19 cellular contexts compared by ENCODE assay signal in the genomic region with DNA sequence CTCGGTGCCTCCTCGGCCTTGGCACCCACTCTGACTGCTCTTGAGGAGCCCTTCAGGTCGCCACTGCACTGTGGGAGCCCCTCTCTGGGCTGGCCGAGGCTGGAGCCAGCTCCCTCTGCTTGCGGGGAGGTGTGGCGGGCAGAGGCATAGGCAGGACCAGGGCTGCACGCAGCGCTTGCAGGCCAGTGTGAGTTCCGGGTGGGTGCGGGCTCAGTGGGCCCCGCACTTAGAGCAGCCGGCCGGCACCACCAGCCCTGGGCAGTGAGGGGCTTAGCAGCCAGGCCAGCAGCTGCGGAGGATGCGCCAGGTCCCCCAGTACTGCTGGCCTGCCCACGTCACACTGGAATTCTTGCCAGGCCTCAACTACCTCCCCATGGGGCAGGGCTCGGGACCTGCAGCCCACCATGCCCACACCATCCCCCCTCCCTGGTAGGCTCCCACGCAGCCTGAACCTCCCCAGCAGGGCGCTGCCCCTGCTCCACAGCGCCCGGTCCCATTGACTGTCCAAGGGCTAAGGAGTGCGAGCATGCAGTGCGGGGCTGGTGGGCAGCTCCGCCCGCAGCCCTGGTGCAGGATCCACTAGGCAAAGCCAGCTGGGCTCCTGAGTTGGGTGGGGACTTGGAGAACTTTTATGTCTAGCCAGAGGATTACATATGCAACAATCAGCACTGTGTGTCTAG.
DNase-seq lines count a peak whose midpoint lies in the region; ATAC-seq lines count a peak whose summit lies in the region.
"Had no signal": no experiment of that assay in that cellular context is flagged by ENCODE, and none has a peak within 500 bp of the region (broad histone marks: within the 10 kb centered on the region; RNA-seq: fewer than 3 reads in every experiment).

No MANE protein-coding gene starts in this region.

- H3K9me3 ChIP-seq in trophoblast cell (ENCODE audit: insufficient read depth, low read depth, low read length): peaks cover 12% of the 10 kb centered on the region
- H3K9me3 ChIP-seq: A549 had no signal

- H2BK5ac ChIP-seq in trophoblast cell (ENCODE audit: low read depth, low read length, poor library complexity): no peak overlapping the region

- H3K27ac ChIP-seq in trophoblast cell (ENCODE audit: low read depth, low read length): no peak overlapping the region
- H3K27ac ChIP-seq: A549, C4-2B had no signal

- H3K36me3 Mint-ChIP-seq in stimulated activated memory B cell treated with anti-CD40 and anti-IgM and Interleukin-4, amounts not matched to agents 10 μg/mL and 1 μg/mL and 100 μg/mL, for 72 hours: no peaks in the 10 kb centered on the region

- ATAC-seq in stimulated activated memory B cell treated with anti-CD40 and anti-IgM and Interleukin-4, amounts not matched to agents 10 μg/mL and 1 μg/mL and 100 μg/mL, for 72 hours: peak; percentile 64
- ATAC-seq: A549, HepG2 had no signal

- no peak overlapping the region for H3K9ac ChIP-seq in trophoblast cell (ENCODE audit: low read length)

- H4K91ac ChIP-seq in trophoblast cell (ENCODE audit: low read depth, low read length): no peak overlapping the region

- no peak overlapping the region for H2BK12ac ChIP-seq in trophoblast cell (ENCODE audit: low read length)

- H3K18ac ChIP-seq in trophoblast cell (ENCODE audit: low read length): no peak overlapping the region

- no peak overlapping the region for H3K4me3 ChIP-seq in H7 (ENCODE audit: insufficient read depth, low read depth, low read length)
- H3K4me3 ChIP-seq in trophoblast cell (ENCODE audit: low read depth, low read length): peak overlapping the region; percentile 53
- H3K4me3 ChIP-seq: A549 had no signal

- no peak overlapping the region for H2AK5ac ChIP-seq in trophoblast cell (ENCODE audit: low read length)

- H3K79me1 ChIP-seq in trophoblast cell (ENCODE audit: low read length): no peaks in the 10 kb centered on the region

- no peaks in the 10 kb centered on the region for H3K4me1 ChIP-seq in trophoblast cell (ENCODE audit: control insufficient read depth in 1 of 2, insufficient read depth in 2 of 2, low read length in 2 of 2)
- H3K4me1 ChIP-seq: A549 had no signal

- no peak overlapping the region for H3K27ac Mint-ChIP-seq in stimulated activated memory B cell treated with anti-CD40 and anti-IgM and Interleukin-4, amounts not matched to agents 10 μg/mL and 1 μg/mL and 100 μg/mL, for 72 hours
- H3K27ac Mint-ChIP-seq: CD4-positive, alpha-beta T cell; H9; IgD-negative memory B cell had no signal

- no peak overlapping the region for H4K12ac ChIP-seq in trophoblast cell (ENCODE audit: low read depth, low read length)

- H3K27me3 Mint-ChIP-seq in stimulated activated memory B cell treated with anti-CD40 and anti-IgM and Interleukin-4, amounts not matched to agents 10 μg/mL and 1 μg/mL and 100 μg/mL, for 72 hours: no peaks in the 10 kb centered on the region
- H3K27me3 Mint-ChIP-seq: CD4-positive, alpha-beta T cell; IgD-negative memory B cell had no signal

- H3K9me3 Mint-ChIP-seq in stimulated activated memory B cell treated with anti-CD40 and anti-IgM and Interleukin-4, amounts not matched to agents 10 μg/mL and 1 μg/mL and 100 μg/mL, for 72 hours: peaks cover 8% of the 10 kb centered on the region

- DNase-seq in GM03348 (ENCODE audit: low spot score): peak; percentile 2
- peak; percentile 2 for DNase-seq in H7
- DNase-seq in trophoblast cell: no peak
- no peak for DNase-seq in A172 (ENCODE audit: low spot score)
- no peak for DNase-seq in inferior parietal cortex (ENCODE audit: extremely low spot score)
- no peak for DNase-seq in KBM-7
- DNase-seq in SHP77 treated with DMSO at 0.1 percent for 48 hours (lab: John Stamatoyannopoulos, UW): no peak
- DNase-seq: AML-193; CD4-positive, alpha-beta T cell; DMS153; DMS79; GDM1; GOT3; H9 had no signal

- no peaks in the 10 kb centered on the region for H3K4me1 Mint-ChIP-seq in stimulated activated memory B cell treated with anti-CD40 and anti-IgM and Interleukin-4, amounts not matched to agents 10 μg/mL and 1 μg/mL and 100 μg/mL, for 72 hours
- H3K4me1 Mint-ChIP-seq: H9, IgD-negative memory B cell had no signal

- no peak overlapping the region for H4K8ac ChIP-seq in trophoblast cell (ENCODE audit: low read depth, low read length)

- no peak overlapping the region for H3K4ac ChIP-seq in trophoblast cell (ENCODE audit: low read depth, low read length)

- H3K27me3 ChIP-seq in H7 (ENCODE audit: control insufficient read depth, insufficient read depth, low read length) (no peaks in the 10 kb centered on the region), trophoblast cell (ENCODE audit: insufficient read depth, low read length) (no peaks in the 10 kb centered on the region)

- in situ Hi-C loops in KBM-7 (cut with MboI; ENCODE audit: low pct_unique_long_range_greater_than_20kb, low sequenced_read_pairs): no loop called here

- no peak overlapping the region for H2AFZ ChIP-seq in trophoblast cell (ENCODE audit: insufficient read depth, low read length, poor library complexity)

- no peaks in the 10 kb centered on the region for H3K79me2 ChIP-seq in trophoblast cell (ENCODE audit: control insufficient read depth, insufficient read depth, low read length, poor library complexity)

- H3K4me3 Mint-ChIP-seq in stimulated activated memory B cell treated with anti-CD40 and anti-IgM and Interleukin-4, amounts not matched to agents 10 μg/mL and 1 μg/mL and 100 μg/mL, for 72 hours: no peak overlapping the region
- H3K4me3 Mint-ChIP-seq: CD4-positive, alpha-beta T cell; H9 had no signal

- no peak overlapping the region for H3K4me2 ChIP-seq in trophoblast cell (ENCODE audit: low read length)
- H3K4me2 ChIP-seq: A549 had no signal

- H2BK120ac ChIP-seq in trophoblast cell (ENCODE audit: insufficient read depth, low read length, poor library complexity): no peak overlapping the region

- no peak overlapping the region for H3K14ac ChIP-seq in trophoblast cell (ENCODE audit: low read length)

- H3K36me3 ChIP-seq in H7 (replicated peaks; ENCODE audit: control insufficient read depth, insufficient read depth, low read length) (no peaks in the 10 kb centered on the region), trophoblast cell (ENCODE audit: control insufficient read depth in 1 of 2, insufficient read depth in 2 of 2, low read length in 2 of 2) (no peaks in the 10 kb centered on the region)

- no peak overlapping the region for H3K23ac ChIP-seq in trophoblast cell (ENCODE audit: low read length)

- WGBS in trophoblast cell (ENCODE audit: extremely low coverage, insufficient coverage, insufficient read length): no CpG with 5 or more reads among the region's 25 CpGs

Comparison
In these comparisons a context has a peak if more than half of its experiments do, and no peak if none do; other contexts are left out.
1. DNase-seq: peak in GM03348 (single experiment) and H7 (single experiment); none in trophoblast cell (0 of 2), A172 (single experiment), inferior parietal cortex (single experiment), KBM-7 (single experiment) and SHP77 treated with DMSO at 0.1 percent for 48 hours (single experiment).